1 cellular context compared by ENCODE assay signal in genomic region chr2:233668605-233669260, GRCh38.
TF ChIP-seq lines count a peak whose summit lies in the region.

No MANE protein-coding gene starts in this region.

TF ChIP-seq in A549, 52 proteins besides CTCF, POLR2A, EP300 and RAD21 (continued from another document):
- TF ChIP-seq NR3C1 (IDR thresholded peaks at IDR 0.05) (no peak), HDAC2 (IDR thresholded peaks at IDR 0.05) (no peak), CHD4 (IDR thresholded peaks at IDR 0.05; ENCODE audit: borderline replicate concordance) (no peak), ATOH8 (CRISPR knock-in tag; IDR thresholded peaks at IDR 0.05; ENCODE audit: low read depth) (no peak), HOXB13 (CRISPR knock-in tag; IDR thresholded peaks at IDR 0.05; ENCODE audit: low read depth) (0 out of 2 replicates have a peak, but pooled peaks have one; percentile 41), RFX5 (IDR thresholded peaks at IDR 0.05) (no peak)
